In genomic region chr6:157651731-157652490, GRCh38 we compare ENCODE assay signal across 19 cellular contexts.
"Had no signal": no experiment of that assay in that cellular context is flagged by ENCODE, and none has a peak within 500 bp of the region (broad histone marks: within the 10 kb centered on the region; RNA-seq: fewer than 3 reads in every experiment).

No MANE protein-coding gene starts in this region.

- H3K4me3 Mint-ChIP-seq: naive thymus-derived CD8-positive, alpha-beta T cell; type B pancreatic cell had no signal

- H3K36me3 Mint-ChIP-seq: naive thymus-derived CD8-positive, alpha-beta T cell; type B pancreatic cell had no signal

- DNase-seq: cortex of kidney; dorsolateral prefrontal cortex; effector CD8-positive, alpha-beta T cell; foreskin melanocyte; left colon; mammary epithelial cell; mucosa of descending colon; naive thymus-derived CD8-positive, alpha-beta T cell; psoas muscle; retina; right lobe of liver; spleen; stimulated activated CD4-positive, alpha-beta T cell treated with anti-CD3 and anti-CD28 coated beads, Interleukin-15, amount 100 ng/mL, for 24 hours; stimulated activated CD4-positive, alpha-beta T cell treated with anti-CD3 and anti-CD28 coated beads, Interleukin-1b, Interleukin-23, amount 100 ng/mL, for 48 hours; stimulated activated CD4-positive, alpha-beta T cell treated with anti-CD3 and anti-CD28 coated beads, Interleukin-4, amount 100 ng/mL, for 24 hours; stimulated activated naive CD4-positive, alpha-beta T cell; stomach; uterus had no signal

- ATAC-seq: left colon; mucosa of descending colon; naive thymus-derived CD8-positive, alpha-beta T cell; psoas muscle; right lobe of liver had no signal

- H3K9me3 Mint-ChIP-seq: naive thymus-derived CD8-positive, alpha-beta T cell; type B pancreatic cell had no signal
